15 cellular contexts compared by ENCODE assay signal in genomic region chr13:44153536-44153935, GRCh38.
A peak's percentile ranks its signal among the peaks of the same experiment; 100 is the strongest.
DNase-seq lines count a peak whose midpoint lies in the region; ATAC-seq and TF ChIP-seq lines count a peak whose summit lies in the region.
"Had no signal": no experiment of that assay in that cellular context is flagged by ENCODE, and none has a peak within 500 bp of the region (broad histone marks: within the 10 kb centered on the region; RNA-seq: fewer than 3 reads in every experiment).

No MANE protein-coding gene starts in this region.

- H3K4me2 ChIP-seq in mammary epithelial cell (ENCODE audit: insufficient read depth, low read depth, low read length), result no peak overlapping the region

- no peaks in the 10 kb centered on the region for H4K20me1 ChIP-seq in mammary epithelial cell (ENCODE audit: insufficient read depth, low read length)

- no peaks in the 10 kb centered on the region for H3K36me3 ChIP-seq in mammary epithelial cell (ENCODE audit: insufficient read depth, low read length)

- H3K4me1 Mint-ChIP-seq in WTC11, result peaks cover 8% of the 10 kb centered on the region

- DNase-seq in NCI-H1105 (lab: John Stamatoyannopoulos, UW) (peak; percentile 32), NCI-H1105 treated with DMSO at 0.1 percent for 48 hours (lab: John Stamatoyannopoulos, UW) (no peak), NCI-H1694 treated with DMSO at 0.1 percent for 48 hours (lab: John Stamatoyannopoulos, UW) (peak; percentile 32), WTC11 (ENCODE audit: low spot score) (no peak), retina (peak; percentile 56), GM03348 (ENCODE audit: low spot score) (no peak), mammary epithelial cell (no peak)
- DNase-seq: 8988T, GF-D8, NCI-H1048, NCI-H510A had no signal

- WGBS in mammary epithelial cell (ENCODE audit: low coverage, missing lambda C conversion rate), result 83% methylated on average over 4 of the region's 4 CpGs

- H2AFZ ChIP-seq in mammary epithelial cell (ENCODE audit: low read depth, low read length), result no peak overlapping the region

- POLR2A ChIA-PET in WTC11 (lab: Charles Lee), result no interaction called here

- H3K4me3 Mint-ChIP-seq in WTC11, result no peak overlapping the region

- H3K79me2 ChIP-seq in mammary epithelial cell (ENCODE audit: insufficient read depth, low read length), result no peaks in the 10 kb centered on the region

- dilution Hi-C loops in mammary epithelial cell (cut with HindIII; ENCODE audit: low sequenced_read_pairs), result loop anchor here (5.0 kb wide), 1 partner anchor 46 kb away; no protein-coding TSS in a partner anchor

- BruUV-seq in mammary epithelial cell (replicated peaks; lab: Mats Ljungman, UMichigan), result no TSS peak

- no peak overlapping the region for H3K27ac Mint-ChIP-seq in WTC11

- peaks cover 5% of the 10 kb centered on the region; the same call in 1 of the 2 replicates for H3K36me3 Mint-ChIP-seq in WTC11

- intact Hi-C loops in mammary epithelial cell (cut with micrococcal nuclease), result no loop called here

- H3K27me3 Mint-ChIP-seq in WTC11 (ENCODE audit: low read depth), result no peaks in the 10 kb centered on the region

- TF ChIP-seq CTCF in WTC11 (IDR thresholded peaks at IDR 0.05) (no peak), mammary epithelial cell (conservative IDR thresholded peaks at IDR 0.05 in 1 of 2, IDR thresholded peaks at IDR 0.05 in 1 of 2; ENCODE audit: extremely low read depth in 1 of 2, insufficient read depth in 1 of 2, low read depth in 1 of 2, low read length in 2 of 2) (no peak)

- in situ Hi-C loops in mammary epithelial cell (cut with MboI; ENCODE audit: low sequenced_read_pairs in 2 of 2), result no loop called here

- H3K9me3 ChIP-seq in mammary epithelial cell (replicated peaks; ENCODE audit: insufficient read depth, low read length), result no peaks in the 10 kb centered on the region

- peaks cover 8% of the 10 kb centered on the region for H3K4me1 ChIP-seq in mammary epithelial cell (ENCODE audit: insufficient read depth, low read length)

- no peaks in the 10 kb centered on the region for H3K27me3 ChIP-seq in mammary epithelial cell (ENCODE audit: insufficient read depth, low read length)

- no peak overlapping the region for H3K27ac ChIP-seq in mammary epithelial cell (ENCODE audit: insufficient read depth, low read depth, low read length)
- H3K27ac ChIP-seq: SK-N-MC had no signal

- no peak overlapping the region for H3K9ac ChIP-seq in mammary epithelial cell (ENCODE audit: insufficient read depth, low read length)

- no peak overlapping the region for H3K4me3 ChIP-seq in mammary epithelial cell (replicated peaks in 1 of 3; ENCODE audit: insufficient read depth in 1 of 3, low read depth in 2 of 3, low read length in 3 of 3)
- H3K4me3 ChIP-seq: SK-N-MC had no signal

- CTCF ChIA-PET in WTC11 (lab: Charles Lee), result no interaction called here
- CTCF ChIA-PET in mammary epithelial cell (lab: Charles Lee; ENCODE audit: low non-redundant PET), result no interaction called here

- ATAC-seq in WTC11, result peak; percentile 43; the same call in 1 of the 2 replicates
- ATAC-seq in GM21737 (IDR thresholded peaks at IDR 0.05; ENCODE audit: unreplicated experiment), result no peak
- ATAC-seq: Panc1, Right ventricle myocardium inferior had no signal

- peaks cover 3% of the 10 kb centered on the region; the same call in 1 of the 2 replicates for H3K9me3 Mint-ChIP-seq in WTC11

TF ChIP-seq in WTC11, 78 proteins besides CTCF, POLR2A, EP300 and RAD21:
- TF ChIP-seq ZNF232 (CRISPR knock-in tag; IDR thresholded peaks at IDR 0.05) (no peak), ZNF532 (CRISPR knock-in tag; IDR thresholded peaks at IDR 0.05; ENCODE audit: borderline replicate concordance) (no peak), ZNF281 (CRISPR knock-in tag; IDR thresholded peaks at IDR 0.05) (no peak), SMAD4 (CRISPR knock-in tag; IDR thresholded peaks at IDR 0.05) (no peak), IRF1 (CRISPR knock-in tag; IDR thresholded peaks at IDR 0.05) (no peak)

Comparison
In these comparisons a context has a peak if more than half of its experiments do, and no peak if none do; other contexts are left out.
1. DNase-seq: peak in NCI-H1105 (single experiment), NCI-H1694 treated with DMSO at 0.1 percent for 48 hours (single experiment) and retina (single experiment); none in NCI-H1105 treated with DMSO at 0.1 percent for 48 hours (single experiment), WTC11 (single experiment), GM03348 (single experiment) and mammary epithelial cell (single experiment).